In the genomic region with DNA sequence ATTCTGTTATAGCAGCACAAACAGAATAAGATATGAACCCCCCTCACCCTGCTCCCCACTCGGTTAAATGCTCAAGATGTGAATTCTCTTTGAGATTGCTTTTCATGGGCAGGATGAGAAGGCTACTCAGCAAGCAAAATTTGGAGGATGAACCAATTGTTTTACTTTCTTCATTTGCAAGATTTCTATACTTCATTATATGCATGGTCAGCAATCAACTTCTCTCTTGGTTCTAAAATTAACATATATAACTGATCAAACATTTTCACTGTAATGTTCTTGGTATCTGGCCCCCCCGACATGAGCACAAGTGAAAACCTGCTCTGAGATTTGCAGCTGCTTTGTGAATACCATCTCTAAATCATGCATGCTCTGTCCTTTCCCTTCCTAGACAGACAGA, we compare ENCODE assay signal across 28 cellular contexts.
"Had no signal": no experiment of that assay in that cellular context is flagged by ENCODE, and none has a peak within 500 bp of the region (broad histone marks: within the 10 kb centered on the region; RNA-seq: fewer than 3 reads in every experiment).

No MANE protein-coding gene starts in this region.

- H3K4me3 ChIP-seq: colonic mucosa, coronary artery, dorsolateral prefrontal cortex, esophagus muscularis mucosa, esophagus squamous epithelium, gastrocnemius medialis, gastroesophageal sphincter, heart left ventricle, heart right ventricle, hepatocyte had no signal

- H2AFZ ChIP-seq: hepatocyte had no signal

- H3K27ac ChIP-seq: colonic mucosa, coronary artery, dorsolateral prefrontal cortex, epithelial cell of prostate, esophagus muscularis mucosa, esophagus squamous epithelium, foreskin keratinocyte, gastrocnemius medialis, gastroesophageal sphincter, heart left ventricle, heart right ventricle, hepatocyte had no signal

- H3K36me3 ChIP-seq: colonic mucosa, esophagus muscularis mucosa, esophagus squamous epithelium, gastrocnemius medialis, gastroesophageal sphincter, heart left ventricle, heart right ventricle had no signal

- H3K9me3 ChIP-seq: colonic mucosa, gastrocnemius medialis had no signal

- H3K27me3 ChIP-seq: colonic mucosa, esophagus muscularis mucosa, esophagus squamous epithelium, gastrocnemius medialis, gastroesophageal sphincter, heart left ventricle, heart right ventricle, hepatocyte had no signal

- H3K79me2 ChIP-seq: hepatocyte had no signal

- H3K4me1 ChIP-seq: colonic mucosa, esophagus squamous epithelium, foreskin keratinocyte, gastrocnemius medialis, gastroesophageal sphincter, heart left ventricle, heart right ventricle had no signal

- FAIRE-seq: endometrium, endothelial cell of umbilical vein, frontal cortex had no signal

- ATAC-seq: effector memory CD8-positive, alpha-beta T cell; esophagus mucosa; foreskin keratinocyte; gastrocnemius medialis; gastroesophageal sphincter; heart left ventricle; heart right ventricle had no signal

- DNase-seq: colonic mucosa; cortex of kidney; dermis blood vessel endothelial cell; dorsolateral prefrontal cortex; effector CD4-positive, alpha-beta T cell; effector CD8-positive, alpha-beta T cell; effector memory CD4-positive, alpha-beta T cell; effector memory CD8-positive, alpha-beta T cell; endodermal cell; erythroblast; esophagus squamous epithelium; foreskin fibroblast; foreskin keratinocyte; foreskin melanocyte; gastrocnemius medialis; glutamatergic neuron; head of caudate nucleus; heart left ventricle; heart right ventricle had no signal

- H3K4me2 ChIP-seq: hepatocyte had no signal
